ENCODE assay signal across 7 cellular contexts in the genomic region with DNA sequence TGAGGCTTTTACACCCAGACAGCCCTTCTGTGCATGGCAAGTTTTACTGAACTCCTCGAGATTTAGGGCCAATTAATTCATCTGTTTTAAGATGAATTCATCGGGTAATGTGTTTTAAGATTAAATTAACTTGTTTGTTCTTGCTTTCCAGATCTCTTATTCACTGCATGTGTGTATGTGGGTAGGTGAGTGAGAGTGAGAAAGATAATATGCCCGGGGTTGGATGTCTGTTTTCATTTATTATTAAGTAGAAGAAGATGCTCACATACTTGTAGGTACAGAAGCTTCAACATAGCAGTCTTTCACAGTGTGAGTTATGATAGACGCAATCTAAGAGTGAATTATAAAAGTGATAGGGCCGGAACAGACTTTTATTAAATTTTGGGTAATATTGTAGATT.
"Had no signal": no experiment of that assay in that cellular context is flagged by ENCODE, and none has a peak within 500 bp of the region (broad histone marks: within the 10 kb centered on the region; RNA-seq: fewer than 3 reads in every experiment).

No MANE protein-coding gene starts in this region.

- H3K4me3 Mint-ChIP-seq: GM23338, H9 had no signal

- H3K27ac ChIP-seq: HL-60 had no signal

- H3K4me3 ChIP-seq: GM23338, K562 had no signal

- ATAC-seq: GM23338, HepG2, K562 had no signal

- H2AFZ ChIP-seq: GM23338 had no signal

- H3K4me2 ChIP-seq: GM23338 had no signal

- DNase-seq: H9, HCEC 1CT, KG1 had no signal

- H3K9me3 Mint-ChIP-seq: GM23338, H9 had no signal

- H3K27ac Mint-ChIP-seq: GM23338, H9 had no signal
